In the genomic region with DNA sequence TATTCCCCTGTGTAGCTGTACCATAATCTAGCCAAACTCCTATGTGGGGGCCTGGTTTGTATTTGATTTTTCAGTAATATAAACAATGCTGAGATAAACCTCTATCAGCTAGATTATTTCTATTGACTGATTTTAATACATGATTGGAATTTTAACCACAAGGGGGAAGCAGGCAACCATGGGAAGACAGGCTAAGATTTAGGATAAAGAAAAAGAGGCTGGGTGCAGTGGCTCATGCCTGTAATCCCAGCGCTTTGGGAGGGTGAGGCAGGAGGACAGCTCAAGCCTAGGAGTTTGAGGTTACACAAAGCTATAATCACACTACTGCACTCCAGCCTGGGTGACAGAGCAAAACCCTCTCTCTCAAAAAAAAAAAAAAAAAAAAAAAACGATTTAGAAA, we compare ENCODE assay signal across 8 cellular contexts. TPM values are rescaled to one million over a fixed set of nuclear protein-coding genes. Genes with fewer than 3 reads are reported as not detected.
A peak's percentile ranks its signal among the peaks of the same experiment; 100 is the strongest.
DNase-seq lines count a peak whose midpoint lies in the region; ATAC-seq, FAIRE-seq and TF ChIP-seq lines count a peak whose summit lies in the region.

No MANE protein-coding gene starts in this region.

- no peak overlapping the region for H2BK5ac ChIP-seq in mesenchymal stem cell (ENCODE audit: low read depth, low read length, poor library complexity, severe bottlenecking)

- H3K4me3 ChIP-seq in BE2C (ENCODE audit: low read depth, low read length) (no peak overlapping the region), bronchial epithelial cell (ENCODE audit: low read depth, low read length) (no peak overlapping the region), mesenchymal stem cell (ENCODE audit: insufficient read depth in 1 of 2, low read depth in 1 of 2, low read length in 2 of 2) (no peak overlapping the region)

- H3K4me2 ChIP-seq in mesenchymal stem cell (ENCODE audit: low read length, poor library complexity, severe bottlenecking): no peak overlapping the region

- H3K36me3 ChIP-seq in BE2C: no peaks in the 10 kb centered on the region
- H3K36me3 ChIP-seq in bronchial epithelial cell (ENCODE audit: control insufficient read depth, insufficient read depth, low read length): no peaks in the 10 kb centered on the region
- no peaks in the 10 kb centered on the region for H3K36me3 ChIP-seq in mesenchymal stem cell (ENCODE audit: control insufficient read depth in 1 of 2, insufficient read depth in 2 of 2, low read depth in 1 of 2, low read length in 2 of 2)

- H3K9me3 ChIP-seq in BE2C (no peaks in the 10 kb centered on the region), mesenchymal stem cell (ENCODE audit: control insufficient read depth, low read length) (no peaks in the 10 kb centered on the region)

- no peak overlapping the region for H4K91ac ChIP-seq in mesenchymal stem cell (ENCODE audit: low read length)

- TF ChIP-seq CTCF in BE2C (IDR thresholded peaks at IDR 0.05; ENCODE audit: low read depth, low read length) (peak; percentile 43), bronchial epithelial cell (IDR thresholded peaks at IDR 0.05; ENCODE audit: insufficient read depth, low read length, severe bottlenecking) (peak; percentile 40)

- no CpG with 5 or more reads among the region's 2 CpGs for WGBS in mesenchymal stem cell

- H2AK5ac ChIP-seq in mesenchymal stem cell (ENCODE audit: low read length, severe bottlenecking): no peak overlapping the region

- no peak overlapping the region for H2BK15ac ChIP-seq in mesenchymal stem cell (ENCODE audit: low read depth, poor library complexity, severe bottlenecking)

- H3K27ac ChIP-seq in mesenchymal stem cell (ENCODE audit: low read length, poor library complexity, severe bottlenecking): no peak overlapping the region

- H3K18ac ChIP-seq in mesenchymal stem cell (ENCODE audit: low read depth in 1 of 2, low read length in 2 of 2): no peak overlapping the region

- H3K27me3 ChIP-seq in BE2C (no peaks in the 10 kb centered on the region), bronchial epithelial cell (ENCODE audit: control insufficient read depth, insufficient read depth, low read length) (no peaks in the 10 kb centered on the region), mesenchymal stem cell (ENCODE audit: control insufficient read depth in 1 of 2, insufficient read depth in 1 of 2, low read length in 2 of 2) (peaks cover 0 to 9% of the 10 kb centered on the region in 2 experiments)

- H3K9ac ChIP-seq in mesenchymal stem cell (ENCODE audit: low read length): no peak overlapping the region

- ATAC-seq in HG03439 (IDR thresholded peaks at IDR 0.05; ENCODE audit: unreplicated experiment) (no peak), GM21390 (IDR thresholded peaks at IDR 0.05; ENCODE audit: unreplicated experiment) (no peak)

- no peak overlapping the region for H2BK120ac ChIP-seq in mesenchymal stem cell (ENCODE audit: low read depth, low read length)

- no peak overlapping the region for H4K8ac ChIP-seq in mesenchymal stem cell (ENCODE audit: low read length)

- no peak overlapping the region for H2AFZ ChIP-seq in mesenchymal stem cell (ENCODE audit: low read depth, low read length)

- no peak overlapping the region for H2BK12ac ChIP-seq in mesenchymal stem cell (ENCODE audit: low read length in 2 of 2)

- H3K4me1 ChIP-seq in BE2C: no peaks in the 10 kb centered on the region
- H3K4me1 ChIP-seq in mesenchymal stem cell (ENCODE audit: control insufficient read depth, insufficient read depth, low read depth, low read length): peaks cover 11% of the 10 kb centered on the region

- H3K14ac ChIP-seq in mesenchymal stem cell (ENCODE audit: low read length in 2 of 2): no peak overlapping the region

- H3K23ac ChIP-seq in mesenchymal stem cell (ENCODE audit: low read length in 2 of 2): no peak overlapping the region

- no peak for DNase-seq in BE2C
- peak; percentile 45 for DNase-seq in LHCN-M2 (ENCODE audit: low read depth)
- DNase-seq in bronchial epithelial cell (ENCODE audit: low read depth): peak; percentile 57
- peak; percentile 50 for DNase-seq in mesenchymal stem cell
- DNase-seq in kidney glomerular epithelial cell (lab: John Stamatoyannopoulos, UW): no peak
- no peak for DNase-seq in GM19238 (ENCODE audit: insufficient read length, low spot score)

- H3K79me1 ChIP-seq in mesenchymal stem cell (replicated peaks; ENCODE audit: low read length, poor library complexity, severe bottlenecking): no peaks in the 10 kb centered on the region

- no peak for FAIRE-seq in bronchial epithelial cell (lab: Jason Lieb, UNC)

- H3K4ac ChIP-seq in mesenchymal stem cell (ENCODE audit: low read depth in 1 of 2, low read length in 2 of 2): no peak overlapping the region

RNA-seq across cellular contexts. Expression of a gene that starts 18.1 kb away (rescaled TPM):
- 4.4 TPM for polyA plus RNA-seq in BE2C (2012; ENCODE audit: insufficient read depth, insufficient read length, low read depth)
- total RNA-seq in LHCN-M2 (2014; rRNA removed): 1.0 and 7.3 TPM in 2 replicates
- 11.1 TPM for polyA plus RNA-seq in LHCN-M2 (2012)
- 79.0 and 182 TPM in 2 replicates for total RNA-seq in bronchial epithelial cell
- 39.2 TPM for polyA plus RNA-seq in mesenchymal stem cell (2013, experiment 1 of 2)
- 40.8 TPM for polyA plus RNA-seq in mesenchymal stem cell (2013, experiment 2 of 2)

Comparison
In these comparisons a context has a peak if more than half of its experiments do, and no peak if none do; other contexts are left out.
1. DNase-seq: peak in LHCN-M2 (single experiment), bronchial epithelial cell (single experiment) and mesenchymal stem cell (single experiment); none in BE2C (single experiment), kidney glomerular epithelial cell (single experiment) and GM19238 (single experiment).